Comparison of ENCODE assay signal across 23 cellular contexts in genomic region chr10:84842593-84842992, GRCh38.
DNase-seq lines count a peak whose midpoint lies in the region; ATAC-seq, FAIRE-seq and TF ChIP-seq lines count a peak whose summit lies in the region.
"Had no signal": no experiment of that assay in that cellular context is flagged by ENCODE, and none has a peak within 500 bp of the region (broad histone marks: within the 10 kb centered on the region; RNA-seq: fewer than 3 reads in every experiment).

No MANE protein-coding gene starts in this region.

- no peaks in the 10 kb centered on the region for H3K27me3 ChIP-seq in body of pancreas
- H3K27me3 ChIP-seq: BE2C had no signal

- H3K9me3 ChIP-seq in body of pancreas = no peaks in the 10 kb centered on the region
- H3K9me3 ChIP-seq: A549, BE2C had no signal

- no peak overlapping the region for H3K4me3 ChIP-seq in body of pancreas
- H3K4me3 ChIP-seq: A549, PC-9 had no signal

- FAIRE-seq in D721Med (lab: Jason Lieb, UNC) = no peak
- no peak for FAIRE-seq in frontal cortex (lab: Jason Lieb, UNC)
- FAIRE-seq: A549, GM19239 had no signal

- peak; percentile 50 for ATAC-seq in body of pancreas
- ATAC-seq: A549 had no signal

- no peak for TF ChIP-seq POLR2A in body of pancreas (IDR thresholded peaks at IDR 0.05)

- intact Hi-C loops in body of pancreas (cut with DNase I) = no loop called here

- H3K4me1 ChIP-seq in body of pancreas = peaks cover 7% of the 10 kb centered on the region
- H3K4me1 ChIP-seq: A549, BE2C had no signal

- TF ChIP-seq CTCF in D721Med (IDR thresholded peaks at IDR 0.05; ENCODE audit: insufficient read depth, missing control alignments) = peak; percentile 30
- TF ChIP-seq CTCF in body of pancreas (IDR thresholded peaks at IDR 0.05) = peak in 4 of 7 experiments; percentile 15 to 33 (median 27)

- no peaks in the 10 kb centered on the region for H3K36me3 ChIP-seq in body of pancreas (replicated peaks in 1 of 2; ENCODE audit: insufficient read depth in 1 of 2, low read depth in 2 of 2)
- H3K36me3 ChIP-seq: BE2C had no signal

- in situ Hi-C loops in ACHN (cut with HindIII; ENCODE audit: low pct_ligation_motif_present, low pct_unique_long_range_greater_than_20kb, low sequenced_read_pairs) = no loop called here

- DNase-seq in NCI-H82 (lab: John Stamatoyannopoulos, UW) = peak; percentile 28
- no peak for DNase-seq in NCI-H82 treated with DMSO at 0.1 percent for 48 hours (lab: John Stamatoyannopoulos, UW; ENCODE audit: unreplicated experiment)
- peak; percentile 26 for DNase-seq in ACHN
- no peak for DNase-seq in D721Med (ENCODE audit: insufficient read length, low spot score)
- peak in 3 of 4 donors; percentile 24 to 51 (median 35) for DNase-seq in body of pancreas
- DNase-seq in ecto neural progenitor cell (ENCODE audit: low spot score) = no peak
- no peak for DNase-seq in frontal cortex (ENCODE audit: low spot score in 2 of 2)
- DNase-seq in NCI-H1930 (lab: John Stamatoyannopoulos, UW) = no peak
- DNase-seq: BE2C; CD4-positive, CD25-positive, alpha-beta regulatory T cell; EL; GF-D8; NCI-H1105; NCI-H146; NCI-H2081 treated with DMSO at 0.1 percent for 48 hours; NCI-H226; NCI-H524 treated with DMSO at 0.1 percent for 48 hours; PC-9; RPMI8226; SHP77 treated with DMSO at 0.1 percent for 48 hours; T-helper 1 cell had no signal

- H3K27ac ChIP-seq in body of pancreas = no peak overlapping the region
- H3K27ac ChIP-seq: A549, PC-9 had no signal

Comparison
In these comparisons a context has a peak if more than half of its experiments do, and no peak if none do; other contexts are left out.
1. DNase-seq: peak in NCI-H82 (single experiment), ACHN (single experiment) and body of pancreas (3 of 4); none in NCI-H82 treated with DMSO at 0.1 percent for 48 hours (single experiment), D721Med (single experiment), ecto neural progenitor cell (single experiment), frontal cortex (0 of 2) and NCI-H1930 (0 of 2).